17 cellular contexts compared by ENCODE assay signal in genomic region chr1:227897704-227898438, GRCh38. TPM values are rescaled to one million over a fixed set of nuclear protein-coding genes. Genes with fewer than 3 reads are reported as not detected.
DNase-seq lines count a peak whose midpoint lies in the region; ATAC-seq, FAIRE-seq and TF ChIP-seq lines count a peak whose summit lies in the region.
"Had no signal": no experiment of that assay in that cellular context is flagged by ENCODE, and none has a peak within 500 bp of the region (broad histone marks: within the 10 kb centered on the region; RNA-seq: fewer than 3 reads in every experiment).

No MANE protein-coding gene starts in this region.

- H2BK120ac ChIP-seq in neuronal stem cell (ENCODE audit: low read depth, low read length) = no peak overlapping the region

- H3K14ac ChIP-seq in neuronal stem cell (ENCODE audit: low read length) = no peak overlapping the region

- no peak for TF ChIP-seq RAD21 in K562 (CRISPR knock-in tag; conservative IDR thresholded peaks at IDR 0.05 in 1 of 2, IDR thresholded peaks at IDR 0.05 in 1 of 2)
- TF ChIP-seq RAD21 in SK-N-SH (IDR thresholded peaks at IDR 0.05; ENCODE audit: low read length) = no peak

- H3K9me2 ChIP-seq in SK-N-SH = no peaks in the 10 kb centered on the region

- CTCF ChIA-PET in K562 (lab: Yijun Ruan, JAX; ENCODE audit: low intra/inter-chr PET ratio) = no interaction called here
- CTCF ChIA-PET in SK-N-SH (lab: Yijun Ruan, JAX) = no interaction called here

- no peak for TF ChIP-seq EP300 in K562 (IDR thresholded peaks at IDR 0.05; ENCODE audit: low read length)
- TF ChIP-seq EP300 in transverse colon (IDR thresholded peaks at IDR 0.05; ENCODE audit: low read depth) = no peak
- no peak for TF ChIP-seq EP300 in SK-N-SH (IDR thresholded peaks at IDR 0.05; ENCODE audit: borderline replicate concordance in 1 of 2, low read depth in 1 of 2, low read length in 1 of 2)

- peak overlapping the region; percentile 78 for H2AK5ac ChIP-seq in neuronal stem cell (ENCODE audit: low read depth, low read length)

- peaks cover 6% of the 10 kb centered on the region for H3K9me1 ChIP-seq in K562 (ENCODE audit: control insufficient read depth, insufficient read depth, low read length)

- H2AFZ ChIP-seq in K562 (ENCODE audit: low read depth, low read length) (no peak overlapping the region), neuronal stem cell (ENCODE audit: low read length) (no peak overlapping the region), SK-N-SH (ENCODE audit: low read depth) (no peak overlapping the region)

- H3K4me2 ChIP-seq in K562 (ENCODE audit: insufficient read depth, low read length) (no peak overlapping the region), neuronal stem cell (ENCODE audit: insufficient read depth, low read length, poor library complexity, severe bottlenecking) (no peak overlapping the region), SK-N-SH (no peak overlapping the region)

- no peak overlapping the region for H3K9ac ChIP-seq in K562 (ENCODE audit: insufficient read depth in 1 of 2, low read depth in 2 of 2, low read length in 2 of 2)
- no peak overlapping the region for H3K9ac ChIP-seq in neuronal stem cell (ENCODE audit: low read depth, low read length, poor library complexity)
- no peak overlapping the region for H3K9ac ChIP-seq in SK-N-SH

- H3K9me3 ChIP-seq in K562 (replicated peaks; ENCODE audit: control insufficient read depth, insufficient read depth, low read depth, low read length) (no peaks in the 10 kb centered on the region), neuronal stem cell (replicated peaks in 1 of 2; ENCODE audit: control insufficient read depth in 2 of 2, insufficient read depth in 1 of 2, low read depth in 1 of 2, low read length in 2 of 2) (no peaks in the 10 kb centered on the region), transverse colon (no peaks in the 10 kb centered on the region), SK-N-SH (no peaks in the 10 kb centered on the region)

- BruUV-seq in K562 (replicated peaks; lab: Mats Ljungman, UMichigan) = no TSS peak

- no peak for TF ChIP-seq POLR2A in K562 (conservative IDR thresholded peaks at IDR 0.05)
- no peak for TF ChIP-seq POLR2A in transverse colon (IDR thresholded peaks at IDR 0.05)

- H3K4me3 ChIP-seq in K562 (no peak overlapping the region), neuronal stem cell (ENCODE audit: low read length in 2 of 2) (no peak overlapping the region), transverse colon (no peak overlapping the region), SK-N-SH (ENCODE audit: low read depth in 2 of 2, low read length in 1 of 2) (no peak overlapping the region)

- peaks cover 0 to 41% of the 10 kb centered on the region in 2 experiments; a peak in 3 of 5 replicates for H3K4me1 ChIP-seq in K562 (replicated peaks in 1 of 2; ENCODE audit: control insufficient read depth in 2 of 2, insufficient read depth in 2 of 2, low read length in 2 of 2)
- H3K4me1 ChIP-seq in neuronal stem cell (ENCODE audit: control insufficient read depth in 2 of 2, insufficient read depth in 1 of 2, low read depth in 1 of 2, low read length in 2 of 2) = peaks cover 0 to 21% of the 10 kb centered on the region in 2 donors
- no peaks in the 10 kb centered on the region for H3K4me1 ChIP-seq in transverse colon
- H3K4me1 ChIP-seq in SK-N-SH (ENCODE audit: control insufficient read depth in 1 of 2, insufficient read depth in 2 of 2, low read depth in 1 of 2, low read length in 1 of 2) = no peaks in the 10 kb centered on the region
- H3K4me1 ChIP-seq: foreskin keratinocyte had no signal

- intact Hi-C loops in Right ventricle myocardium superior (cut with DNase I) = no loop called here
- intact Hi-C loops in left ventricle myocardium superior (cut with micrococcal nuclease) = no loop called here
- intact Hi-C loops in K562 (cut with micrococcal nuclease) = no loop called here
- intact Hi-C loops in transverse colon (cut with DNase I; ENCODE audit: low total_unique reads) = no loop called here

- H2BK12ac ChIP-seq in neuronal stem cell (ENCODE audit: low read length) = no peak overlapping the region

- H4K20me1 ChIP-seq in K562 (replicated peaks; ENCODE audit: control insufficient read depth, insufficient read depth, low read length) (no peaks in the 10 kb centered on the region), SK-N-SH (ENCODE audit: insufficient read depth) (no peaks in the 10 kb centered on the region)

- POLR2A ChIA-PET in K562 (lab: Yijun Ruan, JAX) = interaction anchor here (0.5 to 1.0 kb wide), 2 partner anchors 116 to 159 kb away, joined by 3 to 4 read pairs; no protein-coding TSS in a partner anchor
- POLR2A ChIA-PET in SK-N-SH (lab: Yijun Ruan, JAX) = no interaction called here

- H3F3A ChIP-seq in SK-N-SH (replicated peaks; ENCODE audit: insufficient read depth) = no peaks in the 10 kb centered on the region

- H3K79me1 ChIP-seq in neuronal stem cell (ENCODE audit: low read depth, low read length) = no peaks in the 10 kb centered on the region

- FAIRE-seq in K562 (lab: Jason Lieb, UNC) = peak; percentile 32
- FAIRE-seq: GM12891 had no signal

- no peak overlapping the region for H4K8ac ChIP-seq in neuronal stem cell (ENCODE audit: low read depth, low read length)

- H3K27ac ChIP-seq in K562 (ENCODE audit: extremely low read depth, low read depth, low read length) (no peak overlapping the region), neuronal stem cell (replicated peaks; ENCODE audit: low read length) (no peak overlapping the region), transverse colon (no peak overlapping the region), SK-N-SH (ENCODE audit: low read depth in 2 of 2, low read length in 1 of 2) (no peak overlapping the region)
- H3K27ac ChIP-seq: foreskin keratinocyte had no signal

- WGBS in K562 (ENCODE audit: insufficient coverage, low coverage, missing lambda C conversion rate) = 3% methylated on average over 6 of the region's 6 CpGs
- WGBS in neuronal stem cell (ENCODE audit: extremely low coverage in 2 of 2, insufficient read length in 2 of 2, insufficient replicate concordance in 1 of 2), 2 donors = no CpG with 5 or more reads among the region's 6 CpGs
- WGBS in transverse colon (ENCODE audit: low coverage in 1 of 2), 2 donors = 85 to 95% methylated on average over 4 to 6 of the region's 6 CpGs
- WGBS in SK-N-SH (ENCODE audit: low lambda C conversion rate) = 42% methylated on average over 6 of the region's 6 CpGs

- H3K23ac ChIP-seq in neuronal stem cell (ENCODE audit: low read depth, low read length, poor library complexity) = peak overlapping the region; percentile 57

- H2BK5ac ChIP-seq in neuronal stem cell (ENCODE audit: low read length) = no peak overlapping the region

- in situ Hi-C loops in K562 (cut with MboI) (no loop called here), transverse colon (cut with MboI; ENCODE audit: low pct_ligation_motif_present in 1 of 4, low pct_unique_long_range_greater_than_20kb in 1 of 4, low sequenced_read_pairs in 3 of 4) (no loop called here)

- H3K79me2 ChIP-seq in K562 (ENCODE audit: control insufficient read depth, insufficient read depth, low read length) = no peaks in the 10 kb centered on the region
- H3K79me2 ChIP-seq in SK-N-SH (ENCODE audit: insufficient read depth) = no peaks in the 10 kb centered on the region

- peak; percentile 19 for DNase-seq in Right ventricle myocardium superior
- no peak for DNase-seq in left ventricle myocardium superior
- no peak for DNase-seq in K562 (ENCODE audit: extremely low read depth in 1 of 4, low spot score in 3 of 4)
- no peak for DNase-seq in neuronal stem cell (ENCODE audit: low spot score)
- peak; percentile 4 for DNase-seq in transverse colon
- no peak for DNase-seq in SK-N-SH
- no peak for DNase-seq in COLO668 (lab: John Stamatoyannopoulos, UW; ENCODE audit: unreplicated experiment)
- DNase-seq: COR-L47; foreskin keratinocyte; mammary epithelial cell; NCI-H1930; NCI-H524; stimulated activated naive B cell treated with anti-CD40 and anti-IgM and Interleukin-4, amounts not matched to agents 10 μg/mL and 1 μg/mL and 100 μg/mL, for 72 hours had no signal

- H3K27me3 ChIP-seq in K562 (ENCODE audit: control insufficient read depth in 2 of 2, insufficient read depth in 2 of 2, low read length in 2 of 2) (peaks cover 0 to 27% of the 10 kb centered on the region in 2 experiments; a peak in 2 of 5 replicates), neuronal stem cell (ENCODE audit: control insufficient read depth in 3 of 3, insufficient read depth in 3 of 3, low read depth in 1 of 3, low read length in 3 of 3) (no peaks in the 10 kb centered on the region), transverse colon (no peaks in the 10 kb centered on the region), SK-N-SH (ENCODE audit: insufficient read depth) (no peaks in the 10 kb centered on the region)
- H3K27me3 ChIP-seq: foreskin keratinocyte had no signal

- TF ChIP-seq CTCF in K562 (IDR thresholded peaks at IDR 0.05 in 2 of 3, conservative IDR thresholded peaks at IDR 0.05 in 1 of 3; ENCODE audit: insufficient read depth in 2 of 3, low read depth in 1 of 3, low read length in 3 of 3) = no peak
- no peak for TF ChIP-seq CTCF in transverse colon (IDR thresholded peaks at IDR 0.05)
- TF ChIP-seq CTCF in SK-N-SH (IDR thresholded peaks at IDR 0.05) = no peak

- ATAC-seq in Right ventricle myocardium superior (ENCODE audit: poor library complexity) = no peak
- ATAC-seq in left ventricle myocardium superior = no peak
- ATAC-seq in K562 = no peak
- ATAC-seq in HG03442 (IDR thresholded peaks at IDR 0.05; ENCODE audit: unreplicated experiment) = no peak
- ATAC-seq: foreskin keratinocyte; stimulated activated naive B cell treated with anti-CD40 and anti-IgM and Interleukin-4, amounts not matched to agents 10 μg/mL and 1 μg/mL and 100 μg/mL, for 72 hours had no signal

- no peak overlapping the region for H3K4ac ChIP-seq in neuronal stem cell (ENCODE audit: low read length)

- no peak overlapping the region for H4K91ac ChIP-seq in neuronal stem cell (ENCODE audit: low read depth, low read length, poor library complexity)

- H2BK15ac ChIP-seq in neuronal stem cell (ENCODE audit: low read length) = peak overlapping the region; percentile 56

- peak overlapping the region; percentile 49 for H3K18ac ChIP-seq in neuronal stem cell (ENCODE audit: low read length)

- H3K36me3 ChIP-seq in K562 (ENCODE audit: control insufficient read depth, insufficient read depth, low read length) = no peaks in the 10 kb centered on the region
- no peaks in the 10 kb centered on the region for H3K36me3 ChIP-seq in neuronal stem cell (replicated peaks in 1 of 2; ENCODE audit: control insufficient read depth in 2 of 2, insufficient read depth in 2 of 2, low read length in 2 of 2)
- no peaks in the 10 kb centered on the region for H3K36me3 ChIP-seq in transverse colon
- no peaks in the 10 kb centered on the region for H3K36me3 ChIP-seq in SK-N-SH (replicated peaks in 1 of 2; ENCODE audit: control insufficient read depth in 1 of 2, insufficient read depth in 2 of 2, low read length in 1 of 2)

RNA-seq across cellular contexts. Expression of gene WNT9A, which starts 49.9 kb away (rescaled TPM):
- 0.59 TPM for total RNA-seq in Right ventricle myocardium superior
- total RNA-seq in left ventricle myocardium superior = 2.5 TPM
- total RNA-seq in K562 (2011; cell fraction: chromatin; rRNA removed; ENCODE audit: low replicate concordance) = 0.44 and 0.51 TPM in 2 replicates
- total RNA-seq in K562 (2011; cell fraction: nucleolus; rRNA removed) = 0.26 and 0.67 TPM in 2 replicates
- total RNA-seq in K562 (2011; cell fraction: nucleoplasm; rRNA removed) = 0.37 and 0.61 TPM in 2 replicates
- total RNA-seq in K562 (2014; rRNA removed) = 0.04 TPM in 1 of 2 replicates, not detected in the other
- total RNA-seq in K562 (2014; rRNA removed; fragmentation: Illumina TruSeq; extraction: Trizol) = 0.04 TPM in 1 of 2 replicates, not detected in the other
- not detected in 2 replicates for total RNA-seq in K562 (2015; rRNA removed; fragmentation: Illumina TruSeq; extraction: Trizol)
- 0.04 and 0.16 TPM in 2 replicates for total RNA-seq in K562 (2021)
- 0.10 and 0.12 TPM in 2 replicates for polyA plus RNA-seq in K562 (2011; rRNA removed)
- 0.09 and 0.19 TPM in 2 replicates for polyA plus RNA-seq in K562 (2011; cell fraction: cytosol; rRNA removed)
- 0.30 and 0.39 TPM in 2 replicates for polyA plus RNA-seq in K562 (2011; cell fraction: nucleus; rRNA removed)
- polyA plus RNA-seq in K562 (2012) = 0.12 and 0.19 TPM in 2 replicates
- polyA plus RNA-seq in K562 (2014; fragmentation: Illumina TruSeq; extraction: Trizol) = 0.03 and 0.07 TPM in 2 replicates
- not detected for polyA plus RNA-seq in K562 (2014; fragmentation: Nextera tagmentation; extraction: Ambion mirVana)
- 0.07 and 0.17 TPM in 2 replicates for polyA plus RNA-seq in K562 (2014; rRNA removed)
- 0.25 and 0.36 TPM in 2 replicates for polyA minus RNA-seq in K562 (2011; rRNA and poly(A)+ RNA removed)
- polyA minus RNA-seq in K562 (2011; cell fraction: cytosol; rRNA and poly(A)+ RNA removed) = 0.46 TPM in 1 of 2 replicates, not detected in the other
- 0.11 and 0.13 TPM in 2 replicates for polyA minus RNA-seq in K562 (2011; cell fraction: nucleus; rRNA and poly(A)+ RNA removed)
- 0.61 TPM for polyA plus RNA-seq in neuronal stem cell (2013, experiment 1 of 2)
- 0.69 TPM for polyA plus RNA-seq in neuronal stem cell (2013, experiment 2 of 2)
- total RNA-seq in transverse colon = 1 to 10 TPM; 1.2 to 4.0 (median 1.8) TPM
- polyA plus RNA-seq in SK-N-SH (2012; rRNA removed) = 0.31 and 0.36 TPM in 2 replicates
- 0.26 and 0.31 TPM in 2 replicates for polyA plus RNA-seq in SK-N-SH (2012; cell fraction: cytosol; rRNA removed)
- polyA plus RNA-seq in SK-N-SH (2012; cell fraction: nucleus; rRNA removed) = 0.50 and 0.67 TPM in 2 replicates
- total RNA-seq: activated CD8-positive, alpha-beta memory T cell treated with anti-CD3 and anti-CD28 coated beads for 36 hours; SK-MEL-5 had no signal

Comparison
In these comparisons a context has a peak if more than half of its experiments do, and no peak if none do; other contexts are left out.
1. DNase-seq: peak in Right ventricle myocardium superior (single experiment) and transverse colon (single experiment); none in left ventricle myocardium superior (single experiment), K562 (0 of 4), neuronal stem cell (single experiment), SK-N-SH (single experiment) and COLO668 (single experiment).